8 cellular contexts compared by ENCODE assay signal in genomic region chr17:18252160-18252559, GRCh38.
"Had no signal": no experiment of that assay in that cellular context is flagged by ENCODE, and none has a peak within 500 bp of the region (broad histone marks: within the 10 kb centered on the region; RNA-seq: fewer than 3 reads in every experiment).

No MANE protein-coding gene starts in this region.

- DNase-seq: H9, HCEC 1CT, HFFc6, KBM-7 had no signal

- H3K27ac Mint-ChIP-seq: GM23338, HFFc6, IgD-negative memory B cell had no signal

- H3K4me3 Mint-ChIP-seq: GM23338, H9, HFFc6 had no signal

- H3K27me3 Mint-ChIP-seq: IgD-negative memory B cell had no signal

- H3K9me3 Mint-ChIP-seq: GM23338, H9, HFFc6, IgD-negative memory B cell had no signal

- ATAC-seq: GM23338, HepG2 had no signal

- H3K27ac ChIP-seq: HL-60 had no signal
